ENCODE assay signal across 20 cellular contexts in genomic region chr9:114141553-114142548, GRCh38. TPM values are rescaled to one million over a fixed set of nuclear protein-coding genes. Genes with fewer than 3 reads are reported as not detected.
DNase-seq lines count a peak whose midpoint lies in the region; ATAC-seq, FAIRE-seq and TF ChIP-seq lines count a peak whose summit lies in the region.
"Had no signal": no experiment of that assay in that cellular context is flagged by ENCODE, and none has a peak within 500 bp of the region (broad histone marks: within the 10 kb centered on the region; RNA-seq: fewer than 3 reads in every experiment).

No MANE protein-coding gene starts in this region.

- no peak overlapping the region for H3K4me3 Mint-ChIP-seq in astrocyte (ENCODE audit: unreplicated experiment)
- H3K4me3 Mint-ChIP-seq: brain; effector memory CD8-positive, alpha-beta T cell; H9; naive thymus-derived CD8-positive, alpha-beta T cell had no signal

- FAIRE-seq in astrocyte (lab: Jason Lieb, UNC): no peak

- ATAC-seq in thoracic aorta (ENCODE audit: insufficient number of reproducible peaks, low FRiP score, low read depth): no peak
- ATAC-seq in HG02678 (IDR thresholded peaks at IDR 0.05; ENCODE audit: unreplicated experiment): no peak
- ATAC-seq: effector memory CD8-positive, alpha-beta T cell; naive thymus-derived CD8-positive, alpha-beta T cell had no signal

- in situ Hi-C loops in G401 (cut with HindIII; ENCODE audit: low sequenced_read_pairs): no loop called here

- CTCF ChIA-PET in RWPE1 (lab: Yijun Ruan, JAX): interaction anchor here (0.6 to 2.8 kb wide), 6 partner anchors 10 to 149 kb away, joined by 3 to 16 read pairs (median 6); partner anchors contain the start of gene COL27A1

- no peak overlapping the region for H3K27ac Mint-ChIP-seq in astrocyte (ENCODE audit: unreplicated experiment)
- H3K27ac Mint-ChIP-seq: effector memory CD8-positive, alpha-beta T cell; H9; naive thymus-derived CD8-positive, alpha-beta T cell had no signal

- H3K9me3 Mint-ChIP-seq in astrocyte (ENCODE audit: unreplicated experiment): peaks cover 6% of the 10 kb centered on the region
- H3K9me3 Mint-ChIP-seq: effector memory CD8-positive, alpha-beta T cell; H9; naive thymus-derived CD8-positive, alpha-beta T cell had no signal

- no peak overlapping the region for H3K9ac ChIP-seq in astrocyte (ENCODE audit: low read length)

- H2AFZ ChIP-seq in astrocyte (ENCODE audit: low read depth, low read length): no peak overlapping the region

- no peak overlapping the region for H3K4me3 ChIP-seq in astrocyte (ENCODE audit: insufficient read depth, low read depth, low read length)
- no peak overlapping the region for H3K4me3 ChIP-seq in thoracic aorta
- H3K4me3 ChIP-seq: sigmoid colon, SK-N-MC had no signal

- H3K27me3 ChIP-seq in astrocyte (ENCODE audit: insufficient read depth, low read length) (peaks cover 48% of the 10 kb centered on the region), thoracic aorta (replicated peaks; ENCODE audit: insufficient read depth) (no peaks in the 10 kb centered on the region)
- H3K27me3 ChIP-seq: sigmoid colon had no signal

- TF ChIP-seq CTCF in astrocyte (IDR thresholded peaks at IDR 0.05; ENCODE audit: insufficient read depth, low read depth, low read length) (no peak), thoracic aorta (IDR thresholded peaks at IDR 0.05) (no peak), RWPE1 (conservative IDR thresholded peaks at IDR 0.05; ENCODE audit: low read depth) (no peak)

- no peaks in the 10 kb centered on the region for H3K4me1 ChIP-seq in astrocyte (ENCODE audit: insufficient read depth, low read length)
- H3K4me1 ChIP-seq in thoracic aorta (ENCODE audit: control insufficient read depth in 1 of 2, low read depth in 2 of 2): peaks cover 0 to 22% of the 10 kb centered on the region in 2 donors

- no peaks in the 10 kb centered on the region for H4K20me1 ChIP-seq in astrocyte (ENCODE audit: insufficient read depth, low read length)

- H3K36me3 Mint-ChIP-seq in astrocyte (ENCODE audit: low read depth, unreplicated experiment): peaks cover 2% of the 10 kb centered on the region
- H3K36me3 Mint-ChIP-seq: brain; naive thymus-derived CD8-positive, alpha-beta T cell had no signal

- H3K4me2 ChIP-seq in astrocyte (ENCODE audit: low read length): no peak overlapping the region

- H3K27ac ChIP-seq in astrocyte (ENCODE audit: low read depth, low read length) (no peak overlapping the region), thoracic aorta (no peak overlapping the region), RWPE1 (no peak overlapping the region)
- H3K27ac ChIP-seq: SK-N-MC had no signal

- H3K27me3 Mint-ChIP-seq in astrocyte (ENCODE audit: low read depth, unreplicated experiment): peaks cover 75% of the 10 kb centered on the region

- H3K4me1 Mint-ChIP-seq in astrocyte (ENCODE audit: low read depth, unreplicated experiment): no peaks in the 10 kb centered on the region
- H3K4me1 Mint-ChIP-seq: H9; naive thymus-derived CD8-positive, alpha-beta T cell had no signal

- DNase-seq in NCI-H345 (lab: John Stamatoyannopoulos, UW) (peak; percentile 25), NCI-H345 treated with DMSO at 0.1 percent for 48 hours (lab: John Stamatoyannopoulos, UW; ENCODE audit: unreplicated experiment) (no peak), astrocyte (ENCODE audit: low read depth) (peak; percentile 20), iris pigment epithelial cell (ENCODE audit: low read depth) (peak; percentile 40), thoracic aorta (ENCODE audit: low spot score) (peak; percentile 45), RWPE1 (ENCODE audit: low spot score) (no peak), G401 (ENCODE audit: low spot score) (no peak)
- DNase-seq: activated CD8-positive, alpha-beta memory T cell treated with anti-CD3 and anti-CD28 coated beads for 24 hours; activated effector memory CD4-positive, alpha-beta T cell treated with anti-CD3 and anti-CD28 coated beads, Interleukin-2, amount 50 U/mL, for 16 hours; COR-L47; effector memory CD8-positive, alpha-beta T cell; H9; Karpas-422; kidney glomerular epithelial cell; naive thymus-derived CD8-positive, alpha-beta T cell; NCI-H2081; sigmoid colon had no signal

- H3K36me3 ChIP-seq in astrocyte (ENCODE audit: insufficient read depth, low read length) (no peaks in the 10 kb centered on the region), thoracic aorta (no peaks in the 10 kb centered on the region)
- H3K36me3 ChIP-seq: sigmoid colon had no signal

- H3K79me2 ChIP-seq in astrocyte (ENCODE audit: insufficient read depth, low read length): no peaks in the 10 kb centered on the region

- POLR2A ChIA-PET in RWPE1 (lab: Yijun Ruan, JAX; ENCODE audit: low non-redundant PET): no interaction called here

- no peaks in the 10 kb centered on the region for H3K9me3 ChIP-seq in astrocyte (ENCODE audit: insufficient read depth, low read depth, low read length)
- no peaks in the 10 kb centered on the region for H3K9me3 ChIP-seq in thoracic aorta
- H3K9me3 ChIP-seq: sigmoid colon had no signal

RNA-seq across cellular contexts. Expression of gene COL27A1, which starts 13.5 kb away (rescaled TPM):
- total RNA-seq in astrocyte (27.6 and 31.2 TPM in 2 replicates), thoracic aorta (10 to 100 TPM; 18.5 to 57.1 TPM)
- total RNA-seq in G401 (2014; rRNA removed; shearing (Covaris generic)): 2.8 and 3.1 TPM in 2 replicates

RNA-seq across cellular contexts. Expression of gene KIF12, which starts 42.8 kb away (rescaled TPM):
- total RNA-seq in astrocyte (0.34 and 0.50 TPM in 2 replicates), thoracic aorta (not detected)
- total RNA-seq in G401 (2014; rRNA removed; shearing (Covaris generic)): 0.27 and 1.0 TPM in 2 replicates
- total RNA-seq: naive thymus-derived CD8-positive, alpha-beta T cell had no signal

Comparison
In these comparisons a context has a peak if more than half of its experiments do, and no peak if none do; other contexts are left out.
1. DNase-seq: peak in NCI-H345 (single experiment), astrocyte (single experiment), iris pigment epithelial cell (single experiment) and thoracic aorta (single experiment); none in NCI-H345 treated with DMSO at 0.1 percent for 48 hours (single experiment), RWPE1 (single experiment) and G401 (single experiment).